Comparison of ENCODE assay signal across 21 cellular contexts in genomic region chr17:80133626-80133970, GRCh38. TPM values are rescaled to one million over a fixed set of nuclear protein-coding genes. Genes with fewer than 3 reads are reported as not detected.
DNase-seq lines count a peak whose midpoint lies in the region; ATAC-seq and TF ChIP-seq lines count a peak whose summit lies in the region.
"Had no signal": no experiment of that assay in that cellular context is flagged by ENCODE, and none has a peak within 500 bp of the region (broad histone marks: within the 10 kb centered on the region; RNA-seq: fewer than 3 reads in every experiment).

No MANE protein-coding gene starts in this region.

- H3K27me3 Mint-ChIP-seq in activated T-cell treated with anti-CD3 and anti-CD28 coated beads, Interleukin-2, amount 50 U/mL, for 72 hours (ENCODE audit: low read depth): peaks cover 16% of the 10 kb centered on the region
- H3K27me3 Mint-ChIP-seq in Calu3 (ENCODE audit: unreplicated experiment): peaks cover 6% of the 10 kb centered on the region
- H3K27me3 Mint-ChIP-seq: B cell had no signal

- H3K9me3 Mint-ChIP-seq in activated T-cell treated with anti-CD3 and anti-CD28 coated beads, Interleukin-2, amount 50 U/mL, for 72 hours: no peaks in the 10 kb centered on the region
- no peaks in the 10 kb centered on the region for H3K9me3 Mint-ChIP-seq in Calu3 (ENCODE audit: low read depth, unreplicated experiment)
- H3K9me3 Mint-ChIP-seq: CD8-positive, alpha-beta T cell; GM23338; HFFc6 had no signal

- no TSS peak for BruUV-seq in Calu3 (replicated peaks; lab: Mats Ljungman, UMichigan)

- peaks cover 11 to 40% of the 10 kb centered on the region in 2 donors for H3K36me3 Mint-ChIP-seq in activated T-cell treated with anti-CD3 and anti-CD28 coated beads, Interleukin-2, amount 50 U/mL, for 72 hours (ENCODE audit: insufficient read depth in 2 of 2)
- H3K36me3 Mint-ChIP-seq in Calu3 (ENCODE audit: insufficient read depth, unreplicated experiment): peaks cover 53% of the 10 kb centered on the region

- H3K4me3 Mint-ChIP-seq in activated T-cell treated with anti-CD3 and anti-CD28 coated beads, Interleukin-2, amount 50 U/mL, for 72 hours: no peak overlapping the region
- no peak overlapping the region for H3K4me3 Mint-ChIP-seq in Calu3 (ENCODE audit: low read depth, unreplicated experiment)
- H3K4me3 Mint-ChIP-seq: B cell; CD8-positive, alpha-beta T cell; GM23338; HFFc6 had no signal

- CTCF ChIA-PET in Calu3 (lab: Charles Lee): no interaction called here

- DNase-seq in activated T-cell treated with anti-CD3 and anti-CD28 coated beads, Interleukin-2, amount 50 U/mL, for 72 hours: no peak
- no peak for DNase-seq in activated T-cell treated with anti-CD3 and anti-CD28 coated beads, Interleukin-2, amount 50 U/mL, for 1 hour
- DNase-seq in Calu3 (no peak), AG20443 (ENCODE audit: low spot score) (no peak), NCI-H526 treated with DMSO at 0.1 percent for 48 hours (lab: John Stamatoyannopoulos, UW) (no peak)
- peak; percentile 46 for DNase-seq in activated CD8-positive, alpha-beta memory T cell treated with anti-CD3 and anti-CD28 coated beads, Interleukin-2, amount 50 U/mL, for 48 hours
- DNase-seq: CD8-positive, alpha-beta T cell; DND-41; GDM1; HFFc6; MG63; NCI-H1105; NCI-H1694 treated with DMSO at 0.1 percent for 48 hours; NCI-H446; NCI-H748 treated with DMSO at 0.1 percent for 48 hours; PC-9 had no signal

- peak overlapping the region; percentile 14 for H3K27ac Mint-ChIP-seq in activated T-cell treated with anti-CD3 and anti-CD28 coated beads, Interleukin-2, amount 50 U/mL, for 72 hours
- peak overlapping the region; percentile 12 for H3K27ac Mint-ChIP-seq in Calu3 (ENCODE audit: unreplicated experiment)
- H3K27ac Mint-ChIP-seq: B cell, GM23338, HFFc6 had no signal

- intact Hi-C loops in Calu3 (cut with micrococcal nuclease; ENCODE audit: unreplicated experiment): no loop called here

- peak in 1 of 2 donors; percentile 21 for ATAC-seq in activated T-cell treated with anti-CD3 and anti-CD28 coated beads, Interleukin-2, amount 50 U/mL, for 72 hours (replicated peaks in 1 of 2)
- ATAC-seq in esophagus mucosa (peak; percentile 13), GM18858 (IDR thresholded peaks at IDR 0.05; ENCODE audit: unreplicated experiment) (no peak)
- ATAC-seq: CD8-positive, alpha-beta T cell; GM23338; Right ventricle myocardium inferior had no signal

- no peaks in the 10 kb centered on the region for H3K4me1 Mint-ChIP-seq in activated T-cell treated with anti-CD3 and anti-CD28 coated beads, Interleukin-2, amount 50 U/mL, for 72 hours (ENCODE audit: low read depth)
- peaks cover 8% of the 10 kb centered on the region for H3K4me1 Mint-ChIP-seq in Calu3 (ENCODE audit: low read depth, unreplicated experiment)
- H3K4me1 Mint-ChIP-seq: B cell had no signal

- no peak for TF ChIP-seq CTCF in Calu3 (IDR thresholded peaks at IDR 0.05; ENCODE audit: unreplicated experiment)

RNA-seq across cellular contexts. Expression of gene EIF4A3, which starts 13.3 kb away (rescaled TPM):
- 100 to 1,000 TPM in 1 of 2 donors, 10 to 100 TPM in 1; 91.8 to 104 TPM for total RNA-seq in activated T-cell treated with anti-CD3 and anti-CD28 coated beads, Interleukin-2, amount 50 U/mL, for 72 hours
- total RNA-seq in Calu3 (2022): 124 and 125 TPM in 2 replicates
- total RNA-seq in esophagus mucosa: 93.3 TPM

RNA-seq across cellular contexts. Expression of gene GAA, which starts 32.2 kb away (rescaled TPM):
- total RNA-seq in activated T-cell treated with anti-CD3 and anti-CD28 coated beads, Interleukin-2, amount 50 U/mL, for 72 hours: 10 to 100 TPM; 31.7 to 37.1 TPM
- total RNA-seq in Calu3 (2022) (73.1 and 82.4 TPM in 2 replicates), esophagus mucosa (13.2 TPM)

RNA-seq across cellular contexts. Expression of gene CARD14, which starts 36.2 kb away (rescaled TPM):
- total RNA-seq in activated T-cell treated with anti-CD3 and anti-CD28 coated beads, Interleukin-2, amount 50 U/mL, for 72 hours: under 1 TPM in 1 of 2 donors, not detected in 1; 0.39 TPM
- total RNA-seq in Calu3 (2022) (5.9 and 7.4 TPM in 2 replicates), esophagus mucosa (23.8 TPM)
- total RNA-seq: B cell; CD8-positive, alpha-beta T cell; HFFc6; Right ventricle myocardium inferior had no signal
